In genomic region chr11:2768471-2769408, GRCh38 we compare ENCODE assay signal across 12 cellular contexts.
DNase-seq lines count a peak whose midpoint lies in the region; ATAC-seq, FAIRE-seq and TF ChIP-seq lines count a peak whose summit lies in the region.
"Had no signal": no experiment of that assay in that cellular context is flagged by ENCODE, and none has a peak within 500 bp of the region (broad histone marks: within the 10 kb centered on the region; RNA-seq: fewer than 3 reads in every experiment).

No MANE protein-coding gene starts in this region.

- H3K27me3 ChIP-seq in right atrium auricular region (no peaks in the 10 kb centered on the region), small intestine (ENCODE audit: control insufficient read depth in 2 of 2, insufficient read depth in 2 of 2, low read length in 2 of 2) (no peaks in the 10 kb centered on the region)
- H3K27me3 ChIP-seq: dorsolateral prefrontal cortex had no signal

- H3K4me1 ChIP-seq in right atrium auricular region (no peaks in the 10 kb centered on the region), small intestine (ENCODE audit: control insufficient read depth in 2 of 2, insufficient read depth in 1 of 2, low read depth in 1 of 2, low read length in 1 of 2) (no peaks in the 10 kb centered on the region)

- H3K27me3 Mint-ChIP-seq in activated T-cell treated with anti-CD3 and anti-CD28 coated beads, Interleukin-2, amount 50 U/mL, for 72 hours (ENCODE audit: low read depth) = no peaks in the 10 kb centered on the region
- H3K27me3 Mint-ChIP-seq: T-cell had no signal

- H3K36me3 Mint-ChIP-seq in activated T-cell treated with anti-CD3 and anti-CD28 coated beads, Interleukin-2, amount 50 U/mL, for 72 hours (ENCODE audit: insufficient read depth in 2 of 2) = no peaks in the 10 kb centered on the region

- no peaks in the 10 kb centered on the region for H3K36me3 ChIP-seq in right atrium auricular region
- no peaks in the 10 kb centered on the region for H3K36me3 ChIP-seq in small intestine (ENCODE audit: control insufficient read depth in 2 of 2, insufficient read depth in 2 of 2, low read length in 2 of 2)

- ATAC-seq in activated T-cell treated with anti-CD3 and anti-CD28 coated beads, Interleukin-2, amount 50 U/mL, for 72 hours (replicated peaks in 1 of 2) = peak; percentile 77 to 83
- peak; percentile 89 for ATAC-seq in stimulated activated naive CD8-positive, alpha-beta T cell treated with anti-CD3 and anti-CD28 coated beads, Interleukin-15, Interleukin-2, amounts not matched to agents 100 U/mL and 50 U/mL, for 24 hours
- no peak for ATAC-seq in HG02623 (IDR thresholded peaks at IDR 0.05; ENCODE audit: unreplicated experiment)
- ATAC-seq: T-cell had no signal

- H3K4me1 Mint-ChIP-seq in activated T-cell treated with anti-CD3 and anti-CD28 coated beads, Interleukin-2, amount 50 U/mL, for 72 hours (ENCODE audit: low read depth) = peaks cover 11% of the 10 kb centered on the region

- H3K9me3 ChIP-seq in right atrium auricular region (no peaks in the 10 kb centered on the region), small intestine (ENCODE audit: control insufficient read depth, low read depth) (no peaks in the 10 kb centered on the region)

- DNase-seq in activated T-cell treated with anti-CD3 and anti-CD28 coated beads for 24 hours (ENCODE audit: low read depth) (peak; percentile 9), activated T-cell treated with anti-CD3 and anti-CD28 coated beads for 4 hours (no peak), right atrium auricular region (ENCODE audit: low spot score) (peak; percentile 34), small intestine (no peak), germinal center (ENCODE audit: low spot score) (no peak)
- DNase-seq in activated T-cell treated with anti-CD3 and anti-CD28 coated beads, Interleukin-2, amount 50 U/mL, for 72 hours = peak; percentile 35 to 54
- DNase-seq in stimulated activated naive CD8-positive, alpha-beta T cell treated with anti-CD3 and anti-CD28 coated beads, Interleukin-15, Interleukin-2, amounts not matched to agents 100 U/mL and 50 U/mL, for 24 hours = peak; percentile 44
- DNase-seq: stimulated activated naive CD4-positive, alpha-beta T cell treated with Interleukin-2 at 50 U/mL for 16 hours had no signal

- WGBS in small intestine, 3 donors = 89 to 93% (median 92%) methylated on average over 13 to 14 of the region's 14 CpGs

- H3K27ac ChIP-seq in right atrium auricular region (no peak overlapping the region), small intestine (ENCODE audit: low read depth in 1 of 2, low read length in 1 of 2) (no peak overlapping the region)
- H3K27ac ChIP-seq: C4-2B, dorsolateral prefrontal cortex had no signal

- TF ChIP-seq CTCF in right atrium auricular region (IDR thresholded peaks at IDR 0.05) = no peak

- H3K4me3 Mint-ChIP-seq in activated T-cell treated with anti-CD3 and anti-CD28 coated beads, Interleukin-2, amount 50 U/mL, for 72 hours = no peak overlapping the region
- H3K4me3 Mint-ChIP-seq: T-cell had no signal

- H3K27ac Mint-ChIP-seq in activated T-cell treated with anti-CD3 and anti-CD28 coated beads, Interleukin-2, amount 50 U/mL, for 72 hours = no peak overlapping the region
- H3K27ac Mint-ChIP-seq: T-cell had no signal

- no peak for FAIRE-seq in small intestine (lab: Jason Lieb, UNC)

- H3K4me3 ChIP-seq in right atrium auricular region (no peak overlapping the region), small intestine (ENCODE audit: low read depth in 1 of 2, low read length in 2 of 2) (no peak overlapping the region)
- H3K4me3 ChIP-seq: dorsolateral prefrontal cortex had no signal

- no peaks in the 10 kb centered on the region for H3K9me3 Mint-ChIP-seq in activated T-cell treated with anti-CD3 and anti-CD28 coated beads, Interleukin-2, amount 50 U/mL, for 72 hours
- H3K9me3 Mint-ChIP-seq: T-cell had no signal

Comparison
In these comparisons a context has a peak if more than half of its experiments do, and no peak if none do; other contexts are left out.
1. DNase-seq: peak in activated T-cell treated with anti-CD3 and anti-CD28 coated beads for 24 hours (single experiment), activated T-cell treated with anti-CD3 and anti-CD28 coated beads, Interleukin-2, amount 50 U/mL, for 72 hours (2 of 2), right atrium auricular region (single experiment) and stimulated activated naive CD8-positive, alpha-beta T cell treated with anti-CD3 and anti-CD28 coated beads, Interleukin-15, Interleukin-2, amounts not matched to agents 100 U/mL and 50 U/mL, for 24 hours (single experiment); none in activated T-cell treated with anti-CD3 and anti-CD28 coated beads for 4 hours (single experiment), small intestine (single experiment) and germinal center (single experiment).